Comparison of ENCODE assay signal across 11 cellular contexts in the genomic region with DNA sequence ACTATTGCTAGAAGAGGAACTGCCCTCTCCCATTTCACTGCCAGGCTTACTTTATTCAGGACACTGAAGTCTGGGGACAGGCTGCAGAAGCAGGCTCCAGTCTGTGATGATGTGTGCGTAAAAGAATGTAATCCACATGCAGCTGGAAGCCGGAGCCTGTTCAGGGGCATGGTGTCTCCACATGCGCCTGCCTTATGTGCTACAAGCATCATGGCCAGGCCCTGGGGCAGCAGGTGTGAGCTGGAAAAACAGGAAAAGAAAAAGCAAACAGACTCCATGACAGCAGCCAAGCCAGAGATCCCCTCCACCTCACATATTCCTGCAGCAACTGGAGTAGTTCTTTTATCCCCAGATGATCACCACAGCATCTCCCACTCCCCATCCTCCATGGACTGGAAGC. TPM values are rescaled to one million over a fixed set of nuclear protein-coding genes. Genes with fewer than 3 reads are reported as not detected.
A peak's percentile ranks its signal among the peaks of the same experiment; 100 is the strongest.
DNase-seq lines count a peak whose midpoint lies in the region; ATAC-seq and TF ChIP-seq lines count a peak whose summit lies in the region.
"Had no signal": no experiment of that assay in that cellular context is flagged by ENCODE, and none has a peak within 500 bp of the region (broad histone marks: within the 10 kb centered on the region; RNA-seq: fewer than 3 reads in every experiment).

No MANE protein-coding gene starts in this region.

- no peaks in the 10 kb centered on the region for H3K4me1 Mint-ChIP-seq in effector memory CD8-positive, alpha-beta T cell (ENCODE audit: low read depth in 2 of 2)

- H3K27me3 Mint-ChIP-seq in effector memory CD8-positive, alpha-beta T cell = no peaks in the 10 kb centered on the region

- H3K36me3 Mint-ChIP-seq in effector memory CD8-positive, alpha-beta T cell (ENCODE audit: insufficient read depth) = no peaks in the 10 kb centered on the region

- intact Hi-C loops in right cardiac atrium (cut with DNase I) = no loop called here
- intact Hi-C loops in transverse colon (cut with DNase I; ENCODE audit: low total_unique reads) = no loop called here

- TF ChIP-seq POLR2A in transverse colon (IDR thresholded peaks at IDR 0.05) = no peak

- no peak for TF ChIP-seq EP300 in transverse colon (IDR thresholded peaks at IDR 0.05; ENCODE audit: low read depth)

- H3K9me3 Mint-ChIP-seq in effector memory CD8-positive, alpha-beta T cell = no peaks in the 10 kb centered on the region

- H3K4me1 ChIP-seq in right cardiac atrium (ENCODE audit: control insufficient read depth, insufficient read depth, low read length) (peaks cover 6% of the 10 kb centered on the region), transverse colon (peaks cover 0 to 10% (median under 1%) of the 10 kb centered on the region in 4 donors)
- H3K4me1 ChIP-seq: A549, ascending aorta had no signal

- in situ Hi-C loops in transverse colon (cut with MboI; ENCODE audit: low pct_ligation_motif_present in 1 of 4, low pct_unique_long_range_greater_than_20kb in 1 of 4, low sequenced_read_pairs in 3 of 4) = no loop called here

- H3K4me3 Mint-ChIP-seq in effector memory CD8-positive, alpha-beta T cell = no peak overlapping the region

- no peak overlapping the region for H3K4me3 ChIP-seq in right cardiac atrium (ENCODE audit: low read length)
- no peak overlapping the region for H3K4me3 ChIP-seq in transverse colon
- H3K4me3 ChIP-seq: A549, ascending aorta, lung had no signal

- H3K27me3 ChIP-seq in right cardiac atrium (ENCODE audit: control insufficient read depth, insufficient read depth) (no peaks in the 10 kb centered on the region), transverse colon (no peaks in the 10 kb centered on the region)
- H3K27me3 ChIP-seq: ascending aorta had no signal

- H3K9me3 ChIP-seq in right cardiac atrium (ENCODE audit: control insufficient read depth, low read length) (no peaks in the 10 kb centered on the region), transverse colon (no peaks in the 10 kb centered on the region)
- H3K9me3 ChIP-seq: A549, ascending aorta had no signal

- peak overlapping the region in 1 of 2 donors; percentile 46 for H3K27ac Mint-ChIP-seq in effector memory CD8-positive, alpha-beta T cell

- ATAC-seq in right cardiac atrium = peak; percentile 69 to 86
- no peak for ATAC-seq in effector memory CD8-positive, alpha-beta T cell (replicated peaks)

- peak overlapping the region; percentile 6 for H3K27ac ChIP-seq in right cardiac atrium (ENCODE audit: low read length)
- H3K27ac ChIP-seq in transverse colon = peak overlapping the region in 3 of 4 donors; percentile 11 to 63 (median 15)
- H3K27ac ChIP-seq: A549, ascending aorta had no signal

- H3K36me3 ChIP-seq in transverse colon = no peaks in the 10 kb centered on the region
- H3K36me3 ChIP-seq: ascending aorta had no signal

- DNase-seq in NCI-H2081 (lab: John Stamatoyannopoulos, UW) (peak; percentile 12 to 52), NCI-H2081 treated with DMSO at 0.1 percent for 48 hours (lab: John Stamatoyannopoulos, UW) (no peak), amniotic epithelial cell (ENCODE audit: low read depth) (peak; percentile 66), right cardiac atrium (peak in 1 of 3 donors; percentile 70), transverse colon (no peak), T-helper 2 cell (no peak), hypothalamus (lab: John Stamatoyannopoulos, UW) (no peak)
- no peak for DNase-seq in effector memory CD8-positive, alpha-beta T cell

- TF ChIP-seq CTCF in transverse colon (IDR thresholded peaks at IDR 0.05) = no peak

- whole genome bisulfite sequencing in right cardiac atrium = 44% methylated on average over 3 of the region's 3 CpGs
- WGBS in transverse colon (ENCODE audit: low coverage in 1 of 2), 2 donors = 33 to 46% methylated on average over 3 of the region's 3 CpGs

RNA-seq across cellular contexts. Expression of a gene that starts 33.4 kb away (rescaled TPM):
- total RNA-seq in right cardiac atrium = 10 to 100 TPM; 43.8 to 67.4 (median 56.5) TPM
- polyA plus RNA-seq in right cardiac atrium = 39.8 TPM
- total RNA-seq in transverse colon = 100 to 1,000 TPM; 123 to 213 (median 132) TPM

RNA-seq across cellular contexts. Expression of a gene that starts 42.9 kb away (rescaled TPM):
- total RNA-seq in right cardiac atrium (100 to 1,000 TPM; 110 to 156 (median 123) TPM), transverse colon (10 to 100 TPM in 2 of 4 donors, 1 to 10 TPM in 2; 1.2 to 13.9 (median 9.8) TPM)
- 137 TPM for polyA plus RNA-seq in right cardiac atrium

Comparison
In these comparisons a context has a peak if more than half of its experiments do, and no peak if none do; other contexts are left out.
1. DNase-seq: peak in NCI-H2081 (2 of 2) and amniotic epithelial cell (single experiment); none in NCI-H2081 treated with DMSO at 0.1 percent for 48 hours (single experiment), transverse colon (single experiment), effector memory CD8-positive, alpha-beta T cell (0 of 3), T-helper 2 cell (0 of 5) and hypothalamus (0 of 51).
2. RNA of a gene that starts 42.9 kb away (total RNA-seq): 110 to 156 TPM in right cardiac atrium; 1.2 to 13.9 TPM in transverse colon; every median in the first group is over 4 times any median in the second.